ENCODE assay signal across 8 cellular contexts in genomic region chr1:40708750-40709099, GRCh38. TPM values are rescaled to one million over a fixed set of nuclear protein-coding genes. Genes with fewer than 3 reads are reported as not detected.
DNase-seq lines count a peak whose midpoint lies in the region; ATAC-seq and TF ChIP-seq lines count a peak whose summit lies in the region.

No MANE protein-coding gene starts in this region.

- TF ChIP-seq CTCF in brain microvascular endothelial cell (IDR thresholded peaks at IDR 0.05; ENCODE audit: low read depth, low read length, missing control alignments) = no peak

- peaks cover 62% of the 10 kb centered on the region for H3K4me1 ChIP-seq in CD4-positive, CD25-positive, alpha-beta regulatory T cell (ENCODE audit: control insufficient read depth, insufficient read depth, low read length, poor library complexity, severe bottlenecking)

- ATAC-seq in CD4-positive, CD25-positive, alpha-beta regulatory T cell (ENCODE audit: low read depth in 2 of 2) = peak; percentile 78 to 79
- ATAC-seq in GM19043 (IDR thresholded peaks at IDR 0.05; ENCODE audit: low read depth, unreplicated experiment) (peak; percentile 70), HG03108 (IDR thresholded peaks at IDR 0.05; ENCODE audit: unreplicated experiment) (peak; percentile 59)

- no peaks in the 10 kb centered on the region for H3K36me3 ChIP-seq in CD4-positive, CD25-positive, alpha-beta regulatory T cell (ENCODE audit: control insufficient read depth, insufficient read depth, low read length)
- H3K36me3 ChIP-seq in brain microvascular endothelial cell (replicated peaks) = no peaks in the 10 kb centered on the region

- peaks cover 44 to 79% (median 55%) of the 10 kb centered on the region in 4 donors for H3K4me1 Mint-ChIP-seq in CD4-positive, CD25-positive, alpha-beta regulatory T cell
- H3K4me1 Mint-ChIP-seq in immature natural killer cell = peaks cover 60 to 68% of the 10 kb centered on the region in 2 donors
- peaks cover 69% of the 10 kb centered on the region for H3K4me1 Mint-ChIP-seq in stimulated activated naive CD8-positive, alpha-beta T cell treated with anti-CD3 and anti-CD28 coated beads, Interleukin-15, Interleukin-2, amounts not matched to agents 100 ng/mL and 50 ng/mL, for 24 hours (ENCODE audit: low read depth)

- H3K27ac ChIP-seq in CD4-positive, CD25-positive, alpha-beta regulatory T cell (ENCODE audit: insufficient read depth, low read length, poor library complexity, severe bottlenecking) = peak overlapping the region; percentile 86
- peak overlapping the region; percentile 76 for H3K27ac ChIP-seq in brain microvascular endothelial cell

- H3K4me3 ChIP-seq in CD4-positive, CD25-positive, alpha-beta regulatory T cell (ENCODE audit: low read depth, low read length) = peak overlapping the region; percentile 90
- peak overlapping the region; percentile 75 for H3K4me3 ChIP-seq in brain microvascular endothelial cell (ENCODE audit: low read depth, low read length)

- H3K27me3 ChIP-seq in CD4-positive, CD25-positive, alpha-beta regulatory T cell (ENCODE audit: control insufficient read depth, insufficient read depth, low read length) = no peaks in the 10 kb centered on the region
- H3K27me3 ChIP-seq in brain microvascular endothelial cell (replicated peaks) = no peaks in the 10 kb centered on the region

- H3K9me3 ChIP-seq in CD4-positive, CD25-positive, alpha-beta regulatory T cell (ENCODE audit: control insufficient read depth in 2 of 2, low read length in 2 of 2) = no peaks in the 10 kb centered on the region

- H3K4me3 Mint-ChIP-seq in CD4-positive, CD25-positive, alpha-beta regulatory T cell = peak overlapping the region; percentile 92 to 98 (median 96)
- H3K4me3 Mint-ChIP-seq in immature natural killer cell = peak overlapping the region; percentile 88 to 100 (median 98)
- H3K4me3 Mint-ChIP-seq in stimulated activated naive CD8-positive, alpha-beta T cell treated with anti-CD3 and anti-CD28 coated beads, Interleukin-15, Interleukin-2, amounts not matched to agents 100 ng/mL and 50 ng/mL, for 24 hours = peak overlapping the region; percentile 84

- peaks cover 10% of the 10 kb centered on the region for H3K36me3 Mint-ChIP-seq in CD4-positive, CD25-positive, alpha-beta regulatory T cell
- H3K36me3 Mint-ChIP-seq in immature natural killer cell = peaks cover 0 to 2% (median 0%) of the 10 kb centered on the region in 3 donors
- H3K36me3 Mint-ChIP-seq in stimulated activated naive CD8-positive, alpha-beta T cell treated with anti-CD3 and anti-CD28 coated beads, Interleukin-15, Interleukin-2, amounts not matched to agents 100 ng/mL and 50 ng/mL, for 24 hours (ENCODE audit: low read depth) = peaks cover 8% of the 10 kb centered on the region

- peak overlapping the region; percentile 65 to 96 (median 95) for H3K27ac Mint-ChIP-seq in CD4-positive, CD25-positive, alpha-beta regulatory T cell
- peak overlapping the region; percentile 92 to 99 (median 97) for H3K27ac Mint-ChIP-seq in immature natural killer cell
- H3K27ac Mint-ChIP-seq in stimulated activated naive CD8-positive, alpha-beta T cell treated with anti-CD3 and anti-CD28 coated beads, Interleukin-15, Interleukin-2, amounts not matched to agents 100 ng/mL and 50 ng/mL, for 24 hours = peak overlapping the region; percentile 85

- H3K27me3 Mint-ChIP-seq in CD4-positive, CD25-positive, alpha-beta regulatory T cell = no peaks in the 10 kb centered on the region
- H3K27me3 Mint-ChIP-seq in immature natural killer cell (ENCODE audit: low read depth in 3 of 3) = peaks cover 0 to 3% (median 0%) of the 10 kb centered on the region in 3 donors
- H3K27me3 Mint-ChIP-seq in stimulated activated naive CD8-positive, alpha-beta T cell treated with anti-CD3 and anti-CD28 coated beads, Interleukin-15, Interleukin-2, amounts not matched to agents 100 ng/mL and 50 ng/mL, for 24 hours = no peaks in the 10 kb centered on the region

- in situ Hi-C loops in brain microvascular endothelial cell (cut with HindIII; ENCODE audit: low pct_ligation_motif_present, low sequenced_read_pairs) = no loop called here

- no peak for DNase-seq in CD4-positive, CD25-positive, alpha-beta regulatory T cell
- DNase-seq in NCI-H524 (lab: John Stamatoyannopoulos, UW) (peak; percentile 63 to 86), brain microvascular endothelial cell (no peak), immature natural killer cell (peak in 2 of 3 donors; percentile 81 to 82)
- DNase-seq in central memory CD4-positive, alpha-beta T cell = no peak

- H3K9me3 Mint-ChIP-seq in CD4-positive, CD25-positive, alpha-beta regulatory T cell = peaks cover 0 to 1% (median 0%) of the 10 kb centered on the region in 7 donors
- H3K9me3 Mint-ChIP-seq in immature natural killer cell = no peaks in the 10 kb centered on the region
- H3K9me3 Mint-ChIP-seq in stimulated activated naive CD8-positive, alpha-beta T cell treated with anti-CD3 and anti-CD28 coated beads, Interleukin-15, Interleukin-2, amounts not matched to agents 100 ng/mL and 50 ng/mL, for 24 hours = no peaks in the 10 kb centered on the region

RNA-seq across cellular contexts. Expression of gene NFYC, which starts 17.2 kb away (rescaled TPM):
- 61.1 TPM for total RNA-seq in CD4-positive, CD25-positive, alpha-beta regulatory T cell
- polyA plus RNA-seq in CD4-positive, CD25-positive, alpha-beta regulatory T cell = 10 to 100 TPM; 51.2 to 59.0 (median 56.1) TPM
- 10 to 100 TPM; 33.8 to 66.0 (median 53.4) TPM for polyA plus RNA-seq in immature natural killer cell

RNA-seq across cellular contexts. Expression of gene RIMS3, which starts 43.2 kb away (rescaled TPM):
- 3.8 TPM for total RNA-seq in CD4-positive, CD25-positive, alpha-beta regulatory T cell
- 1 to 10 TPM; 1.0 to 3.3 (median 1.6) TPM for polyA plus RNA-seq in CD4-positive, CD25-positive, alpha-beta regulatory T cell
- polyA plus RNA-seq in immature natural killer cell = 1 to 10 TPM in 2 of 3 donors, under 1 TPM in 1; 0.31 to 1.7 (median 1.3) TPM

Comparison
In these comparisons a context has a peak if more than half of its experiments do, and no peak if none do; other contexts are left out.
1. DNase-seq: peak in NCI-H524 (2 of 2) and immature natural killer cell (2 of 3); none in CD4-positive, CD25-positive, alpha-beta regulatory T cell (0 of 3), brain microvascular endothelial cell (single experiment) and central memory CD4-positive, alpha-beta T cell (single experiment).
2. Peak in every context shown above with its lines, with median percentiles within 50 percentile points of each other: ATAC-seq, H3K27ac Mint-ChIP-seq and H3K4me3 Mint-ChIP-seq.